In genomic region chr6:14957355-14958059, GRCh38 we compare ENCODE assay signal across 24 cellular contexts.
DNase-seq lines count a peak whose midpoint lies in the region; ATAC-seq, FAIRE-seq and TF ChIP-seq lines count a peak whose summit lies in the region.
"Had no signal": no experiment of that assay in that cellular context is flagged by ENCODE, and none has a peak within 500 bp of the region (broad histone marks: within the 10 kb centered on the region; RNA-seq: fewer than 3 reads in every experiment).

No MANE protein-coding gene starts in this region.

- FAIRE-seq in GM12891 (lab: Jason Lieb, UNC), result no peak
- FAIRE-seq: G401.6, HTR-8/SVneo, RCC 7860 had no signal

- H3K4me2 ChIP-seq in PC-9, result no peak overlapping the region

- H3K27ac Mint-ChIP-seq in dendritic cell treated with granulocyte-macrophage colony-stimulating factor and Interleukin-4, amounts not matched to agents 40 ng/mL and 50 ng/mL, for 4 days, result no peak overlapping the region
- H3K27ac Mint-ChIP-seq in stimulated activated naive B cell treated with anti-CD40 and anti-IgM and Interleukin-4, amounts not matched to agents 10 μg/mL and 1 μg/mL and 100 μg/mL, for 72 hours, result peak overlapping the region; percentile 20
- H3K27ac Mint-ChIP-seq: CD8-positive, alpha-beta T cell; IgD-negative memory B cell had no signal

- no peaks in the 10 kb centered on the region for H3K9me3 ChIP-seq in PC-9 (ENCODE audit: insufficient read depth, low read depth)
- H3K9me3 ChIP-seq: BE2C had no signal

- TF ChIP-seq CTCF in PC-9 (conservative IDR thresholded peaks at IDR 0.05), result no peak

- DNase-seq in GM12891 (ENCODE audit: insufficient read length, low spot score), result no peak
- DNase-seq in NOMO-1 (lab: John Stamatoyannopoulos, UW; ENCODE audit: unreplicated experiment in 2 of 2), result peak; percentile 54 to 73
- peak; percentile 12 for DNase-seq in stimulated activated naive B cell treated with anti-CD40 and anti-IgM and Interleukin-4, amounts not matched to agents 10 μg/mL and 1 μg/mL and 100 μg/mL, for 72 hours
- DNase-seq in epidermal melanocyte (ENCODE audit: insufficient read length, low spot score), result no peak
- DNase-seq in PC-9, result no peak
- DNase-seq: BE2C; CD8-positive, alpha-beta T cell; DND-41; HCEC 1CT; Kasumi-1; MM.1S; NCI-H1436; NCI-H2029; NCI-H2171; NCI-H446 treated with DMSO at 0.1 percent for 48 hours; Right ventricle myocardium superior; T-helper 2 cell had no signal

- TF ChIP-seq POLR2A in GM12891 (IDR thresholded peaks at IDR 0.05; ENCODE audit: low read depth, low read length), result no peak

- no peaks in the 10 kb centered on the region for H3K4me1 ChIP-seq in PC-9 (replicated peaks; ENCODE audit: insufficient read depth)
- H3K4me1 ChIP-seq: BE2C had no signal

- H3K36me3 Mint-ChIP-seq in dendritic cell treated with granulocyte-macrophage colony-stimulating factor and Interleukin-4, amounts not matched to agents 40 ng/mL and 50 ng/mL, for 4 days (ENCODE audit: low read depth), result no peaks in the 10 kb centered on the region
- H3K36me3 Mint-ChIP-seq in stimulated activated naive B cell treated with anti-CD40 and anti-IgM and Interleukin-4, amounts not matched to agents 10 μg/mL and 1 μg/mL and 100 μg/mL, for 72 hours, result peaks cover 4 to 5% of the 10 kb centered on the region in 2 donors
- H3K36me3 Mint-ChIP-seq: CD8-positive, alpha-beta T cell had no signal

- H3K9me2 ChIP-seq in PC-9 (ENCODE audit: insufficient read depth), result no peaks in the 10 kb centered on the region

- no peaks in the 10 kb centered on the region for H4K20me1 ChIP-seq in PC-9 (ENCODE audit: insufficient read depth)

- peaks cover 39% of the 10 kb centered on the region for H3K4me1 Mint-ChIP-seq in dendritic cell treated with granulocyte-macrophage colony-stimulating factor and Interleukin-4, amounts not matched to agents 40 ng/mL and 50 ng/mL, for 4 days (ENCODE audit: low read depth)
- H3K4me1 Mint-ChIP-seq in stimulated activated naive B cell treated with anti-CD40 and anti-IgM and Interleukin-4, amounts not matched to agents 10 μg/mL and 1 μg/mL and 100 μg/mL, for 72 hours, result peaks cover 18 to 47% of the 10 kb centered on the region in 2 donors

- peaks cover 9% of the 10 kb centered on the region for H3K9me3 Mint-ChIP-seq in dendritic cell treated with granulocyte-macrophage colony-stimulating factor and Interleukin-4, amounts not matched to agents 40 ng/mL and 50 ng/mL, for 4 days
- peaks cover 6 to 8% of the 10 kb centered on the region in 2 donors for H3K9me3 Mint-ChIP-seq in stimulated activated naive B cell treated with anti-CD40 and anti-IgM and Interleukin-4, amounts not matched to agents 10 μg/mL and 1 μg/mL and 100 μg/mL, for 72 hours

- peak overlapping the region; percentile 14 for H3K4me3 Mint-ChIP-seq in dendritic cell treated with granulocyte-macrophage colony-stimulating factor and Interleukin-4, amounts not matched to agents 40 ng/mL and 50 ng/mL, for 4 days
- H3K4me3 Mint-ChIP-seq in stimulated activated naive B cell treated with anti-CD40 and anti-IgM and Interleukin-4, amounts not matched to agents 10 μg/mL and 1 μg/mL and 100 μg/mL, for 72 hours, result no peak overlapping the region
- H3K4me3 Mint-ChIP-seq: CD8-positive, alpha-beta T cell; IgD-negative memory B cell had no signal

- no peaks in the 10 kb centered on the region for H3K36me3 ChIP-seq in PC-9 (ENCODE audit: low read depth)
- H3K36me3 ChIP-seq: BE2C had no signal

- intact Hi-C loops in dendritic cell treated with granulocyte-macrophage colony-stimulating factor and Interleukin-4, amounts not matched to agents 40 ng/mL and 50 ng/mL, for 4 days (cut with micrococcal nuclease), result no loop called here
- intact Hi-C loops in PC-9 (cut with micrococcal nuclease; ENCODE audit: unreplicated experiment), result no loop called here

- POLR2A ChIA-PET in PC-9 (lab: Charles Lee; ENCODE audit: unreplicated experiment), result no interaction called here

- no peaks in the 10 kb centered on the region for H3F3A ChIP-seq in PC-9 (ENCODE audit: insufficient read depth, low read depth)

- no peak overlapping the region for H2AFZ ChIP-seq in PC-9

- no peaks in the 10 kb centered on the region for H3K79me2 ChIP-seq in PC-9 (ENCODE audit: low read depth)

- BruUV-seq in PC-9 (replicated peaks; lab: Mats Ljungman, UMichigan), result no TSS peak

- no peaks in the 10 kb centered on the region for H3K27me3 ChIP-seq in PC-9 (ENCODE audit: insufficient read depth, low read depth)
- H3K27me3 ChIP-seq: BE2C had no signal

- peak; percentile 81 to 90 for ATAC-seq in stimulated activated naive B cell treated with anti-CD40 and anti-IgM and Interleukin-4, amounts not matched to agents 10 μg/mL and 1 μg/mL and 100 μg/mL, for 72 hours (replicated peaks)
- no peak for ATAC-seq in HG02938 (IDR thresholded peaks at IDR 0.05; ENCODE audit: unreplicated experiment)
- ATAC-seq: CD8-positive, alpha-beta T cell had no signal

- CTCF ChIA-PET in PC-9 (lab: Charles Lee), result interaction anchor here (0.6 kb wide), 1 partner anchor 483 kb away, joined by 3 read pairs; no protein-coding TSS in a partner anchor

- H3K27me3 Mint-ChIP-seq in dendritic cell treated with granulocyte-macrophage colony-stimulating factor and Interleukin-4, amounts not matched to agents 40 ng/mL and 50 ng/mL, for 4 days, result no peaks in the 10 kb centered on the region
- no peaks in the 10 kb centered on the region for H3K27me3 Mint-ChIP-seq in stimulated activated naive B cell treated with anti-CD40 and anti-IgM and Interleukin-4, amounts not matched to agents 10 μg/mL and 1 μg/mL and 100 μg/mL, for 72 hours
- H3K27me3 Mint-ChIP-seq: IgD-negative memory B cell had no signal

- H3K27ac ChIP-seq in PC-9, result no peak overlapping the region
- H3K27ac ChIP-seq: HL-60 had no signal

- H3K4me3 ChIP-seq in PC-9, result no peak overlapping the region

TF ChIP-seq in GM12891, 5 proteins besides CTCF, POLR2A, EP300 and RAD21:
- TF ChIP-seq TAF1 (IDR thresholded peaks at IDR 0.05; ENCODE audit: low read depth, low read length) (no peak), POU2F2 (IDR thresholded peaks at IDR 0.05; ENCODE audit: low read depth, low read length) (no peak), POLR2AphosphoS5 (IDR thresholded peaks at IDR 0.05; ENCODE audit: low read depth, low read length) (no peak), SPI1 (IDR thresholded peaks at IDR 0.05; ENCODE audit: low read depth, low read length) (peak; percentile 86), PAX5 (IDR thresholded peaks at IDR 0.05; ENCODE audit: insufficient read depth, low read length, severe bottlenecking) (no peak)
TF ChIP-seq in GM12891: peak in this region for 1.

Comparison
In these comparisons a context has a peak if more than half of its experiments do, and no peak if none do; other contexts are left out.
1. DNase-seq: peak in NOMO-1 (2 of 2) and stimulated activated naive B cell treated with anti-CD40 and anti-IgM and Interleukin-4, amounts not matched to agents 10 μg/mL and 1 μg/mL and 100 μg/mL, for 72 hours (single experiment); none in GM12891 (single experiment), epidermal melanocyte (single experiment) and PC-9 (0 of 2).